18 cellular contexts compared by ENCODE assay signal in the genomic region with DNA sequence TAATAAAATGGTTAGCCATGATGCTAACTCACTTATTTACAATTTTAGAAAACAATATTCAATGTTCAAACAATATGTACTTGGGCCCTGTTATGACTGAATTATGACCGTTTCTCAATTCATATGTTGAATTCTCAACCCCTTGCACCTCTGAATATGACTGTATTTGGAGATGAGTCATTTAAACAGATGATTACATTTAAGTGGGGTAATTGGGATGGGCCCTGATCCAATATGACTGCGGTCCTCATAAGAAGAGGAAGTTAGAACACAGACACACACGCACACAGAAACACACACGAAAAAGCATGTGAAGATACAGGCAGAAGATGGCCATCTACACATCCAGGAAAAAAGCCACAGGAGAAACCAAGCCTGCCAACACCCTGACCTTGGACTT.
DNase-seq lines count a peak whose midpoint lies in the region; ATAC-seq and TF ChIP-seq lines count a peak whose summit lies in the region.
"Had no signal": no experiment of that assay in that cellular context is flagged by ENCODE, and none has a peak within 500 bp of the region (broad histone marks: within the 10 kb centered on the region; RNA-seq: fewer than 3 reads in every experiment).

No MANE protein-coding gene starts in this region.

- no peaks in the 10 kb centered on the region for H3K36me3 Mint-ChIP-seq in naive thymus-derived CD4-positive, alpha-beta T cell
- H3K36me3 Mint-ChIP-seq: natural killer cell had no signal

- no peaks in the 10 kb centered on the region for H3K27me3 Mint-ChIP-seq in naive thymus-derived CD4-positive, alpha-beta T cell
- H3K27me3 Mint-ChIP-seq: activated T-cell treated with anti-CD3 and anti-CD28 coated beads, Interleukin-2, amount 50 U/mL, for 24 hours; T-helper 17 cell had no signal

- H3K4me3 Mint-ChIP-seq in naive thymus-derived CD4-positive, alpha-beta T cell: no peak overlapping the region
- H3K4me3 Mint-ChIP-seq: activated T-cell treated with anti-CD3 and anti-CD28 coated beads, Interleukin-2, amount 50 U/mL, for 24 hours; natural killer cell; T-helper 17 cell had no signal

- CTCF ChIA-PET in naive thymus-derived CD4-positive, alpha-beta T cell (lab: Charles Lee): no interaction called here

- H3K4me1 Mint-ChIP-seq in naive thymus-derived CD4-positive, alpha-beta T cell: no peaks in the 10 kb centered on the region
- H3K4me1 Mint-ChIP-seq: natural killer cell, T-helper 17 cell had no signal

- no peak overlapping the region for H3K27ac ChIP-seq in naive thymus-derived CD4-positive, alpha-beta T cell (ENCODE audit: low read depth, low read length)
- H3K27ac ChIP-seq: BLaER1, esophagus muscularis mucosa, psoas muscle had no signal

- POLR2A ChIA-PET in naive thymus-derived CD4-positive, alpha-beta T cell (lab: Charles Lee): no interaction called here

- H3K9me3 ChIP-seq in naive thymus-derived CD4-positive, alpha-beta T cell (ENCODE audit: control insufficient read depth in 2 of 3, low read length in 3 of 3): no peaks in the 10 kb centered on the region
- H3K9me3 ChIP-seq: BLaER1, esophagus muscularis mucosa, psoas muscle had no signal

- DNase-seq in EH (ENCODE audit: low read depth): peak; percentile 69
- DNase-seq in RKO (ENCODE audit: low spot score): peak; percentile 25
- peak; percentile 86 for DNase-seq in fibroblast of mammary gland (ENCODE audit: low read depth)
- DNase-seq in stimulated activated CD4-positive, alpha-beta T cell treated with anti-CD3 and anti-CD28 coated beads, Interleukin-2, amount 100 ng/mL, for 24 hours: no peak
- DNase-seq in activated CD4-positive, alpha-beta T cell treated with anti-CD3 and anti-CD28 coated beads for 48 hours: no peak
- no peak for DNase-seq in NCI-H1930 (lab: John Stamatoyannopoulos, UW)
- no peak for DNase-seq in naive thymus-derived CD4-positive, alpha-beta T cell
- DNase-seq: activated CD4-positive, alpha-beta T cell treated with anti-CD3 and anti-CD28 coated beads for 4 hours; activated T-cell treated with anti-CD3 and anti-CD28 coated beads, Interleukin-2, amount 50 U/mL, for 24 hours; DMS53; natural killer cell; psoas muscle; T-helper 17 cell had no signal

- no peaks in the 10 kb centered on the region for H3K36me3 ChIP-seq in naive thymus-derived CD4-positive, alpha-beta T cell (ENCODE audit: control insufficient read depth in 2 of 3, insufficient read depth in 3 of 3, low read length in 3 of 3)
- H3K36me3 ChIP-seq: BLaER1, esophagus muscularis mucosa had no signal

- TF ChIP-seq CTCF in fibroblast of mammary gland (conservative IDR thresholded peaks at IDR 0.05; ENCODE audit: control insufficient read depth, insufficient read depth, low read depth, low read length): no peak

- H3K4me1 ChIP-seq in naive thymus-derived CD4-positive, alpha-beta T cell (ENCODE audit: control insufficient read depth in 2 of 2, insufficient read depth in 2 of 2, low read length in 2 of 2): no peaks in the 10 kb centered on the region
- H3K4me1 ChIP-seq: BLaER1, psoas muscle had no signal

- no peaks in the 10 kb centered on the region for H3K27me3 ChIP-seq in naive thymus-derived CD4-positive, alpha-beta T cell (ENCODE audit: control insufficient read depth in 2 of 2, insufficient read depth in 2 of 2, low read length in 2 of 2)
- H3K27me3 ChIP-seq: BLaER1, esophagus muscularis mucosa had no signal

- H3K27ac Mint-ChIP-seq in naive thymus-derived CD4-positive, alpha-beta T cell: no peak overlapping the region
- H3K27ac Mint-ChIP-seq: activated T-cell treated with anti-CD3 and anti-CD28 coated beads, Interleukin-2, amount 50 U/mL, for 24 hours; natural killer cell; T-helper 17 cell had no signal

- ATAC-seq in HG03520 (IDR thresholded peaks at IDR 0.05; ENCODE audit: unreplicated experiment): peak; percentile 73
- ATAC-seq in naive thymus-derived CD4-positive, alpha-beta T cell: no peak
- ATAC-seq: HepG2, natural killer cell, Panc1, psoas muscle, T-helper 17 cell had no signal

- peaks cover 0 to 6% (median 0%) of the 10 kb centered on the region in 11 donors for H3K9me3 Mint-ChIP-seq in naive thymus-derived CD4-positive, alpha-beta T cell
- H3K9me3 Mint-ChIP-seq: activated T-cell treated with anti-CD3 and anti-CD28 coated beads, Interleukin-2, amount 50 U/mL, for 24 hours had no signal

- no peak overlapping the region for H3K4me3 ChIP-seq in fibroblast of mammary gland (ENCODE audit: control insufficient read depth, low read depth, low read length)
- H3K4me3 ChIP-seq in naive thymus-derived CD4-positive, alpha-beta T cell (ENCODE audit: low read length): no peak overlapping the region
- H3K4me3 ChIP-seq: BLaER1, esophagus muscularis mucosa, psoas muscle had no signal

- intact Hi-C loops in naive thymus-derived CD4-positive, alpha-beta T cell (cut with micrococcal nuclease): no loop called here

Comparison
In these comparisons a context has a peak if more than half of its experiments do, and no peak if none do; other contexts are left out.
1. DNase-seq: peak in EH (single experiment), RKO (single experiment) and fibroblast of mammary gland (single experiment); none in stimulated activated CD4-positive, alpha-beta T cell treated with anti-CD3 and anti-CD28 coated beads, Interleukin-2, amount 100 ng/mL, for 24 hours (0 of 2), activated CD4-positive, alpha-beta T cell treated with anti-CD3 and anti-CD28 coated beads for 48 hours (single experiment), NCI-H1930 (0 of 2) and naive thymus-derived CD4-positive, alpha-beta T cell (0 of 9).